9 cellular contexts compared by ENCODE assay signal in genomic region chr6:73200247-73200646, GRCh38. TPM values are rescaled to one million over a fixed set of nuclear protein-coding genes. Genes with fewer than 3 reads are reported as not detected.
"Had no signal": no experiment of that assay in that cellular context is flagged by ENCODE, and none has a peak within 500 bp of the region (broad histone marks: within the 10 kb centered on the region; RNA-seq: fewer than 3 reads in every experiment).

No MANE protein-coding gene starts in this region.

- H3K9me3 Mint-ChIP-seq: HFFc6 had no signal

- H3K4me1 ChIP-seq: HAP-1 had no signal

- H3K4me3 Mint-ChIP-seq: H9, HFFc6 had no signal

- ATAC-seq: HCT116 had no signal

- H3K27ac Mint-ChIP-seq: H9, HFFc6 had no signal

- H3K27ac ChIP-seq: GM23248 had no signal

- H3K36me3 ChIP-seq: HAP-1 had no signal

- H3K9me3 ChIP-seq: HAP-1 had no signal

- H2AFZ ChIP-seq: GM23248 had no signal

- H3K4me3 ChIP-seq: GM23248, HAP-1 had no signal

- DNase-seq: GOT3, H7, H9 had no signal

RNA-seq across cellular contexts. Expression of gene KHDC1L, which starts 25.0 kb away (rescaled TPM):
- total RNA-seq: GM23248, H1, H4, H9 had no signal
- polyA plus RNA-seq: GM23248 had no signal
